ENCODE assay signal across 1 cellular context in the genomic region with DNA sequence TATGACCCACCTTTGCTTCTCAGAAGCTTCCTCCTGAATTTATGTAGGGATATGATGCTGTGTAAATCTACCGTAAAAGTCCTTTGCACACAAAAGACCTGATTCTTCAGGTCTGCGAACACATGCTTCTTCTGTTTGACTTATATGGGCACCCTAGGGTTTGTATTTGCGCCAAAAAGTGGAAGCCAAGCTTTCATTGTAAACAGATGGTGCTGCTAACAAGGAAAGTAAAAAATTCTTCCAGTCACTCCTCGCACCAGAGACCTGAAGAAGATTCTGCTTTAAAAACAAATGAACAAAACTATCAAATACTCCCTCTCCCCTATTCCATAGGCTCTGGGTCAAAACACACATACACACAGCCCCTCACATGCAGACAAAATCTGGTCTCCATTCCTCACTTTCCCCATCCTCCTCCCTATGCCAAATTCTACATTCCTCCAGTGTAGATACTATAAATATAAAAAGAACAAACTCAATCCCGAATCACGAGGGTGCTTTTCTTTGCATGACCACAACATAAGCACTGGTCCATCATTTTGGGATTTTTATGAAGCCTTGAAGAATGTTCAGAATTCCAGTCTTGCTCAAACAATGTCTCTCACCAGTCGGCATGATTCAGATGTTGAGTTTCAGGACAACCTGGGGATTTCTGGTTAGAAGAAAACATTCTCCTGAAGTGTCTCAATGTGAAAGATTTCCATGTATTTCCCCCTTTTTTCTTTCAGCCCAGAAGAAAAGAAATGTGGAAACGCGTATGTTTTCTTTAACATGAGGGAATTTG.
TF ChIP-seq lines count a peak whose summit lies in the region.

No MANE protein-coding gene starts in this region.

TF ChIP-seq in WTC11, 78 proteins besides CTCF, POLR2A, EP300 and RAD21 (continued from another document):
- TF ChIP-seq, protein P1, sequence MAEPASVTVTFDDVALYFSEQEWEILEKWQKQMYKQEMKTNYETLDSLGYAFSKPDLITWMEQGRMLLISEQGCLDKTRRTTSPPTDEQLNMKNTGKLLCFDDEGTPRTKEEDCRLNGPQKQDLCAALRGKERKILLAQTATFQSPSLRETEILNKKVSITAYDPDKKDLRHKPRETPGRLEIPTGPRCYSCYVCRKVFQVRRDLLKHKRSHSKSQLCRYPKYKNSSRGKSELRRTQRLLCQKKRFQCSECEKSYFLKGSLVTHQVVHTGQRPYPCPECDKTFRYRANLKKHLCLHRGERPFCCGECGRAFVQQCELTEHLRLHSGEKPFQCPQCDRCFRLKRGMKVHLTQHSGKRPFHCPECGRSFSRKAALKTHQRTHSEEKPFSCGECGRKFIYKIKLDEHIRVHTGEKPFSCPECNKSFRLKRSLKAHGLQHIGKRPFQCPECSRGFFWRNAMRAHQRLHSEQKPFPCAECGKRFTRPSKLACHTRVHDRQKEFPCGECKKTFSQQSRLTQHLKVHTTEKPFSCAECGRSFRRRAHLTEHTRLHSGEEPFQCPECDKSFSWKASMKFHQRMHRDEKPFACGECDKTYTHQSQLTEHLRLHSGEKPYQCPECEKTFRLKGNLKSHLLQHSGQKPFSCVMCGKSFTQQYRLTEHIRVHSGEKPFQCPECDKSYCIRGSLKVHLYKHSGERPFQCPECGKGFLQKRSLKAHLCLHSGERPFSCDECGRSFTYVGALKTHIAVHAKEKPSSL (CRISPR knock-in tag; conservative IDR thresholded peaks at IDR 0.05) = no peak
TF ChIP-seq in WTC11: peak in this region for 0.
